ENCODE assay signal across 30 cellular contexts in genomic region chr6:134000443-134000842, GRCh38. TPM values are rescaled to one million over a fixed set of nuclear protein-coding genes. Genes with fewer than 3 reads are reported as not detected.
"Had no signal": no experiment of that assay in that cellular context is flagged by ENCODE, and none has a peak within 500 bp of the region (broad histone marks: within the 10 kb centered on the region; RNA-seq: fewer than 3 reads in every experiment).

No MANE protein-coding gene starts in this region.

- H3K27me3 Mint-ChIP-seq: dendritic cell treated with granulocyte-macrophage colony-stimulating factor and Interleukin-4, amounts not matched to agents 40 ng/mL and 50 ng/mL, for 4 days had no signal

- H3K36me3 ChIP-seq: left lung, neutrophil, ovary, upper lobe of right lung had no signal

- H3K36me3 Mint-ChIP-seq: activated CD8-positive, alpha-beta memory T cell treated with anti-CD3 and anti-CD28 coated beads, Interleukin-2, amount 10 ng/mL, durations not matched to agents 7 days and 5 days; activated naive CD4-positive, alpha-beta T cell treated with anti-CD3 and anti-CD28 coated beads, Interleukin-2, amount 50 U/mL, for 24 hours; naive B cell; stimulated activated effector memory CD8-positive, alpha-beta T cell treated with anti-CD3 and anti-CD28 coated beads, Interleukin-12 subunit alpha, Interleukin-12 subunit beta, amount 100 ng/mL, for 72 hours had no signal

- H3K27me3 ChIP-seq: esophagus muscularis mucosa, heart right ventricle, left lung, ovary, upper lobe of right lung had no signal

- H3K27ac ChIP-seq: esophagus muscularis mucosa, heart right ventricle, left lung, neutrophil, ovary, psoas muscle, upper lobe of right lung had no signal

- DNase-seq: activated CD4-positive, alpha-beta T cell treated with anti-CD3 and anti-CD28 coated beads for 36 hours; activated CD4-positive, CD25-positive, alpha-beta regulatory T cell; activated CD8-positive, alpha-beta memory T cell treated with anti-CD3 and anti-CD28 coated beads, Interleukin-2, amount 10 ng/mL, durations not matched to agents 7 days and 5 days; activated CD8-positive, alpha-beta T cell treated with anti-CD3 and anti-CD28 coated beads, Interleukin-2, amount 10 ng/mL, durations not matched to agents 7 days and 5 days; activated naive CD8-positive, alpha-beta T cell treated with anti-CD3 and anti-CD28 coated beads, Interleukin-2, amount 50 U/mL, for 24 hours; activated T-cell treated with anti-CD3 and anti-CD28 coated beads, Interleukin-2, amount 50 U/mL, for 48 hours; amygdala; endodermal cell; foreskin melanocyte; heart right ventricle; kidney glomerular epithelial cell; left lung; naive B cell; nephron progenitor cell; ovary; psoas muscle; right cardiac atrium; stimulated activated CD4-positive, alpha-beta T cell treated with anti-CD3 and anti-CD28 coated beads, Interleukin-12 subunit alpha, Interleukin-12 subunit beta, amount 100 ng/mL, for 4 hours; stimulated activated CD4-positive, alpha-beta T cell treated with anti-CD3 and anti-CD28 coated beads, Interleukin-4, amount 100 ng/mL, for 1 hour; upper lobe of right lung had no signal

- H3K4me3 Mint-ChIP-seq: activated CD4-positive, alpha-beta T cell treated with anti-CD3 and anti-CD28 coated beads for 36 hours; activated CD8-positive, alpha-beta memory T cell treated with anti-CD3 and anti-CD28 coated beads, Interleukin-2, amount 10 ng/mL, durations not matched to agents 7 days and 5 days; activated CD8-positive, alpha-beta T cell treated with anti-CD3 and anti-CD28 coated beads, Interleukin-2, amount 10 ng/mL, durations not matched to agents 7 days and 5 days; activated naive CD4-positive, alpha-beta T cell treated with anti-CD3 and anti-CD28 coated beads, Interleukin-2, amount 50 U/mL, for 24 hours; activated naive CD8-positive, alpha-beta T cell treated with anti-CD3 and anti-CD28 coated beads, Interleukin-2, amount 50 U/mL, for 24 hours; central memory CD8-positive, alpha-beta T cell; dendritic cell treated with granulocyte-macrophage colony-stimulating factor and Interleukin-4, amounts not matched to agents 40 ng/mL and 50 ng/mL, for 4 days; endodermal cell; naive B cell; nephron progenitor cell; stimulated activated effector memory CD8-positive, alpha-beta T cell treated with anti-CD3 and anti-CD28 coated beads, Interleukin-12 subunit alpha, Interleukin-12 subunit beta, amount 100 ng/mL, for 72 hours; stimulated activated naive CD8-positive, alpha-beta T cell treated with anti-CD3 and anti-CD28 coated beads, Interleukin-15, Interleukin-2, amounts not matched to agents 100 ng/mL and 50 ng/mL, for 24 hours had no signal

- H3K9me3 Mint-ChIP-seq: activated naive CD4-positive, alpha-beta T cell treated with anti-CD3 and anti-CD28 coated beads, Interleukin-2, amount 50 U/mL, for 24 hours; activated naive CD8-positive, alpha-beta T cell treated with anti-CD3 and anti-CD28 coated beads, Interleukin-2, amount 50 U/mL, for 24 hours; activated T-helper 2 cell treated with anti-CD3 and anti-CD28 coated beads, Interferon-gamma antibody, Interleukin-2, Interleukin-4, amounts not matched to agents 10 μg/mL and 5 μg/mL and 100 μg/mL, durations not matched to agents 14 hours and 24 hours and 36 hours; central memory CD8-positive, alpha-beta T cell; dendritic cell treated with granulocyte-macrophage colony-stimulating factor and Interleukin-4, amounts not matched to agents 40 ng/mL and 50 ng/mL, for 4 days; endodermal cell; naive B cell; nephron progenitor cell; stimulated activated effector memory CD8-positive, alpha-beta T cell treated with anti-CD3 and anti-CD28 coated beads, Interleukin-12 subunit alpha, Interleukin-12 subunit beta, amount 100 ng/mL, for 72 hours; stimulated activated naive CD8-positive, alpha-beta T cell treated with anti-CD3 and anti-CD28 coated beads, Interleukin-15, Interleukin-2, amounts not matched to agents 100 ng/mL and 50 ng/mL, for 24 hours had no signal

- H3K9me3 ChIP-seq: esophagus muscularis mucosa, left lung, neutrophil, ovary, psoas muscle, upper lobe of right lung had no signal

- H3K4me3 ChIP-seq: esophagus muscularis mucosa, heart right ventricle, left lung, lung, ovary, psoas muscle, upper lobe of right lung had no signal

- H3K27ac Mint-ChIP-seq: activated CD4-positive, alpha-beta T cell treated with anti-CD3 and anti-CD28 coated beads for 36 hours; activated CD8-positive, alpha-beta memory T cell treated with anti-CD3 and anti-CD28 coated beads, Interleukin-2, amount 10 ng/mL, durations not matched to agents 7 days and 5 days; activated CD8-positive, alpha-beta T cell treated with anti-CD3 and anti-CD28 coated beads, Interleukin-2, amount 10 ng/mL, durations not matched to agents 7 days and 5 days; activated naive CD4-positive, alpha-beta T cell treated with anti-CD3 and anti-CD28 coated beads, Interleukin-2, amount 50 U/mL, for 24 hours; activated naive CD8-positive, alpha-beta T cell treated with anti-CD3 and anti-CD28 coated beads, Interleukin-2, amount 50 U/mL, for 24 hours; activated T-helper 2 cell treated with anti-CD3 and anti-CD28 coated beads, Interferon-gamma antibody, Interleukin-2, Interleukin-4, amounts not matched to agents 10 μg/mL and 5 μg/mL and 100 μg/mL, durations not matched to agents 14 hours and 24 hours and 36 hours; dendritic cell treated with granulocyte-macrophage colony-stimulating factor and Interleukin-4, amounts not matched to agents 40 ng/mL and 50 ng/mL, for 4 days; endodermal cell; naive B cell; nephron progenitor cell; stimulated activated effector memory CD8-positive, alpha-beta T cell treated with anti-CD3 and anti-CD28 coated beads, Interleukin-12 subunit alpha, Interleukin-12 subunit beta, amount 100 ng/mL, for 72 hours; stimulated activated naive CD8-positive, alpha-beta T cell treated with anti-CD3 and anti-CD28 coated beads, Interleukin-15, Interleukin-2, amounts not matched to agents 100 ng/mL and 50 ng/mL, for 24 hours had no signal

- H3K4me1 Mint-ChIP-seq: activated CD4-positive, alpha-beta T cell treated with anti-CD3 and anti-CD28 coated beads for 36 hours; activated CD8-positive, alpha-beta memory T cell treated with anti-CD3 and anti-CD28 coated beads, Interleukin-2, amount 10 ng/mL, durations not matched to agents 7 days and 5 days; activated naive CD4-positive, alpha-beta T cell treated with anti-CD3 and anti-CD28 coated beads, Interleukin-2, amount 50 U/mL, for 24 hours; activated naive CD8-positive, alpha-beta T cell treated with anti-CD3 and anti-CD28 coated beads, Interleukin-2, amount 50 U/mL, for 24 hours; central memory CD8-positive, alpha-beta T cell; naive B cell; nephron progenitor cell; stimulated activated effector memory CD8-positive, alpha-beta T cell treated with anti-CD3 and anti-CD28 coated beads, Interleukin-12 subunit alpha, Interleukin-12 subunit beta, amount 100 ng/mL, for 72 hours had no signal

- H3K4me1 ChIP-seq: left lung, psoas muscle had no signal

- ATAC-seq: activated CD4-positive, alpha-beta T cell treated with anti-CD3 and anti-CD28 coated beads for 36 hours; activated CD8-positive, alpha-beta memory T cell treated with anti-CD3 and anti-CD28 coated beads, Interleukin-2, amount 10 ng/mL, durations not matched to agents 7 days and 5 days; activated CD8-positive, alpha-beta T cell treated with anti-CD3 and anti-CD28 coated beads, Interleukin-2, amount 10 ng/mL, durations not matched to agents 7 days and 5 days; activated naive CD8-positive, alpha-beta T cell treated with anti-CD3 and anti-CD28 coated beads, Interleukin-2, amount 50 U/mL, for 24 hours; heart right ventricle; left lung; psoas muscle; right cardiac atrium; stimulated activated effector memory CD8-positive, alpha-beta T cell treated with anti-CD3 and anti-CD28 coated beads, Interleukin-12 subunit alpha, Interleukin-12 subunit beta, amount 100 ng/mL, for 72 hours; upper lobe of right lung had no signal

RNA-seq across cellular contexts. Expression of gene SLC2A12, which starts 52.0 kb away (rescaled TPM):
- total RNA-seq: activated T-helper 2 cell treated with anti-CD3 and anti-CD28 coated beads, Interferon-gamma antibody, Interleukin-2, Interleukin-4, amounts not matched to agents 10 μg/mL and 5 μg/mL and 100 μg/mL, durations not matched to agents 14 hours and 24 hours and 36 hours; T-helper 1 cell treated with Interleukin-12 subunit alpha and Interleukin-12 subunit beta and Interleukin-4 antibody, amounts not matched to agents 30 ng/mL and 1 ng/mL, for 36 hours had no signal
